Comparison of ENCODE assay signal across 8 cellular contexts in the genomic region with DNA sequence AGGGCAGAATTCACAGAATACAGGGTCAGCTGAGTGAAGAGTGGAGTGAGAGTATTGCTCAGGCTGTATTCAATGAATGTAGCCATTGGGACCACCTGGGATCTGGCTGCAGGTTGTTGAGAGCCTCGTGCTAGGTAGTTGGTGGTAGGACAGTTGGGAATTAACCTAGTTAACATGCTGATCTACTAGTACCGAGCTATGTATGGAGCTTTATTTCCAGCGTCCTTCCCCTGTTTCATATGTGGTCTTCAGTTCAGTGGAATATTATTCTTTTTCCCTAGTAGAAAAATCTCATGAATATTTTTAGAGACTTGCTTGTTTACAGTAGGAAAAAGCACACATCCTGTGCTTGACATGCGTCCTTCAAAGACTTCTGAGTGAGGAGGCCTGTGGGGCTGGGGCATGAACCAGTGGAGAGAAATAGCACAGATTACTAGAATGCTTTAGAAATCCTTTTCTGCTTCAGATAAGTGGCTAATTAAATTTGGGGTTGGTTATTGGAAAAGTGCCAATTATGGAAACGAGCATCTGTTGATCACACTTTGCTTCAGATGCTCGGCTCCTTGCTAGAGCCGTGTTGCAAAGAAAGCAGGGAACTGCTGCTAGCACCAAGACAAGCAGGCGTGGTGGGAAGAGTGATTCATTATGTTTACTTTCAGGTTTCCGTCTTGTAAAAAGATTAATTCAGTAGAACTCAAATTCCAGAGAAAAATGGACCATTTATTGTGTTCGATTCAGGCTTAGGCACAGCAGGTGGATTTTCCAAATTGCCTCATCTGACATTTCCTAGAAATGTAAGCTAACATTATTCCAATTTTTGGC. TPM values are rescaled to one million over a fixed set of nuclear protein-coding genes. Genes with fewer than 3 reads are reported as not detected.
DNase-seq lines count a peak whose midpoint lies in the region; ATAC-seq and TF ChIP-seq lines count a peak whose summit lies in the region.

No MANE protein-coding gene starts in this region.

- H3K27me3 Mint-ChIP-seq in dendritic cell treated with granulocyte-macrophage colony-stimulating factor and Interleukin-4, amounts not matched to agents 40 ng/mL and 50 ng/mL, for 4 days, result no peaks in the 10 kb centered on the region

- no peaks in the 10 kb centered on the region for H3K27me3 ChIP-seq in IMR-90 (ENCODE audit: control insufficient read depth, insufficient read depth, low read length)

- no peak overlapping the region for H3K4me3 Mint-ChIP-seq in dendritic cell treated with granulocyte-macrophage colony-stimulating factor and Interleukin-4, amounts not matched to agents 40 ng/mL and 50 ng/mL, for 4 days

- no peak overlapping the region; the same call in 1 of the 2 replicates for H2BK20ac ChIP-seq in IMR-90 (ENCODE audit: low read depth, low read length)

- H3K36me3 ChIP-seq in IMR-90 (ENCODE audit: control insufficient read depth, insufficient read depth, low read length), result no peaks in the 10 kb centered on the region

- no peak overlapping the region for H4K5ac ChIP-seq in IMR-90 (ENCODE audit: low read depth, low read length)

- no peak for TF ChIP-seq RAD21 in IMR-90 (IDR thresholded peaks at IDR 0.05; ENCODE audit: low read length)

- H3K27ac Mint-ChIP-seq in dendritic cell treated with granulocyte-macrophage colony-stimulating factor and Interleukin-4, amounts not matched to agents 40 ng/mL and 50 ng/mL, for 4 days, result peak overlapping the region; percentile 35

- H3K4ac ChIP-seq in IMR-90 (ENCODE audit: low read depth, low read length), result no peak overlapping the region

- no peak for TF ChIP-seq CTCF in IMR-90 (conservative IDR thresholded peaks at IDR 0.05; ENCODE audit: low read depth, low read length)

- peaks cover 11% of the 10 kb centered on the region for H3K9me3 Mint-ChIP-seq in dendritic cell treated with granulocyte-macrophage colony-stimulating factor and Interleukin-4, amounts not matched to agents 40 ng/mL and 50 ng/mL, for 4 days

- no peaks in the 10 kb centered on the region for H3K36me3 Mint-ChIP-seq in dendritic cell treated with granulocyte-macrophage colony-stimulating factor and Interleukin-4, amounts not matched to agents 40 ng/mL and 50 ng/mL, for 4 days (ENCODE audit: low read depth)

- peak overlapping the region; percentile 10; the same call in 1 of the 3 replicates for H2BK15ac ChIP-seq in IMR-90 (ENCODE audit: low read depth, low read length)

- in situ Hi-C loops in IMR-90 (cut with MboI; ENCODE audit: low sequenced_read_pairs), result no loop called here

- no TSS peak for BruUV-seq in IMR-90 (replicated peaks; lab: Mats Ljungman, UMichigan)

- H3K9ac ChIP-seq in IMR-90 (ENCODE audit: low read depth, low read length), result no peak overlapping the region

- intact Hi-C loops in IMR-90 (cut with micrococcal nuclease), result no loop called here
- intact Hi-C loops in dendritic cell treated with granulocyte-macrophage colony-stimulating factor and Interleukin-4, amounts not matched to agents 40 ng/mL and 50 ng/mL, for 4 days (cut with micrococcal nuclease), result no loop called here

- DNase-seq in AG08396 (ENCODE audit: low spot score), result peak; percentile 62
- peak; percentile 68 for DNase-seq in IMR-90
- DNase-seq in T-helper 22 cell (ENCODE audit: low read depth), result peak; percentile 2
- peak; percentile 52 for DNase-seq in pulmonary artery endothelial cell (ENCODE audit: low read depth, low spot score)
- no peak for DNase-seq in cortex of kidney (lab: John Stamatoyannopoulos, UW)

- no peak overlapping the region for H3K27ac ChIP-seq in IMR-90 (ENCODE audit: insufficient read depth, low read length)

- TF ChIP-seq POLR2A in IMR-90 (IDR thresholded peaks at IDR 0.05; ENCODE audit: low read depth, low read length), result no peak

- POLR2A ChIA-PET in IMR-90 (lab: Charles Lee; ENCODE audit: unreplicated experiment), result interaction anchor here (0.5 kb wide), 1 partner anchor 40 kb away, joined by 3 read pairs; no protein-coding TSS in a partner anchor

- no peak overlapping the region for H2BK120ac ChIP-seq in IMR-90 (ENCODE audit: low read depth, low read length)

- no peak overlapping the region for H3K4me3 ChIP-seq in IMR-90 (ENCODE audit: insufficient read depth, low read depth, low read length)

- H3K14ac ChIP-seq in IMR-90 (replicated peaks; ENCODE audit: low read depth, low read length), result no peak overlapping the region

- H3K9me1 ChIP-seq in IMR-90 (ENCODE audit: insufficient read depth, low read length), result peaks cover 13% of the 10 kb centered on the region

- no peak overlapping the region for H2BK5ac ChIP-seq in IMR-90 (ENCODE audit: low read depth, low read length, poor library complexity, severe bottlenecking)

- ATAC-seq in IMR-90 (ENCODE audit: low read depth) (peak; percentile 62; the same call in 1 of the 2 replicates), GM21737 (IDR thresholded peaks at IDR 0.05; ENCODE audit: unreplicated experiment) (no peak), HG02642 (IDR thresholded peaks at IDR 0.05; ENCODE audit: poor library complexity, unreplicated experiment) (no peak)

- no peak overlapping the region for H4K8ac ChIP-seq in IMR-90 (ENCODE audit: low read depth in 2 of 2, low read length in 2 of 2)

- H3K4me1 ChIP-seq in IMR-90 (ENCODE audit: control insufficient read depth, insufficient read depth, low read length), result peaks cover 2% of the 10 kb centered on the region; the same call in 1 of the 2 replicates

- H3K79me1 ChIP-seq in IMR-90 (ENCODE audit: low read depth in 1 of 2, low read length in 2 of 2), result no peaks in the 10 kb centered on the region

- no peak overlapping the region for H3K4me2 ChIP-seq in IMR-90 (ENCODE audit: low read depth, low read length)

- H3K23ac ChIP-seq in IMR-90 (ENCODE audit: low read depth, low read length), result no peak overlapping the region

- no peak overlapping the region for H2AK5ac ChIP-seq in IMR-90 (ENCODE audit: low read depth, low read length)

- no peak overlapping the region for H2AK9ac ChIP-seq in IMR-90 (replicated peaks; ENCODE audit: low read depth, low read length, poor library complexity)

- no peak overlapping the region for H2AFZ ChIP-seq in IMR-90 (replicated peaks; ENCODE audit: low read length, poor library complexity)

- 60% methylated on average over 1 of the region's 10 CpGs; no CpG with 5 or more reads in 1 of the 2 experiments for WGBS in IMR-90 (ENCODE audit: extremely low coverage in 2 of 2, insufficient read length in 1 of 2), 2 experiments

- no peak overlapping the region for H3K56ac ChIP-seq in IMR-90 (ENCODE audit: extremely low read depth, insufficient read depth, low read length)

- H3K4me1 Mint-ChIP-seq in dendritic cell treated with granulocyte-macrophage colony-stimulating factor and Interleukin-4, amounts not matched to agents 40 ng/mL and 50 ng/mL, for 4 days (ENCODE audit: low read depth), result peaks cover 46% of the 10 kb centered on the region

- CTCF ChIA-PET in IMR-90 (lab: Yijun Ruan, JAX), result no interaction called here

- no peak overlapping the region for H4K91ac ChIP-seq in IMR-90 (ENCODE audit: insufficient read depth, low read depth, low read length)

- no peaks in the 10 kb centered on the region for H3K9me3 ChIP-seq in IMR-90 (ENCODE audit: control insufficient read depth, insufficient read depth, low read length)

- dilution Hi-C loops in IMR-90 (cut with HindIII; ENCODE audit: low sequenced_read_pairs, unreplicated experiment), result no loop called here

- no peaks in the 10 kb centered on the region for H4K20me1 ChIP-seq in IMR-90 (ENCODE audit: insufficient read depth, low read length)

- H3K18ac ChIP-seq in IMR-90 (ENCODE audit: low read depth, low read length), result no peak overlapping the region

TF ChIP-seq in IMR-90, 13 proteins besides CTCF, POLR2A, EP300 and RAD21:
- TF ChIP-seq MXI1 (IDR thresholded peaks at IDR 0.05; ENCODE audit: borderline replicate concordance, low read depth, low read length), result no peak
- TF ChIP-seq, protein P1, sequence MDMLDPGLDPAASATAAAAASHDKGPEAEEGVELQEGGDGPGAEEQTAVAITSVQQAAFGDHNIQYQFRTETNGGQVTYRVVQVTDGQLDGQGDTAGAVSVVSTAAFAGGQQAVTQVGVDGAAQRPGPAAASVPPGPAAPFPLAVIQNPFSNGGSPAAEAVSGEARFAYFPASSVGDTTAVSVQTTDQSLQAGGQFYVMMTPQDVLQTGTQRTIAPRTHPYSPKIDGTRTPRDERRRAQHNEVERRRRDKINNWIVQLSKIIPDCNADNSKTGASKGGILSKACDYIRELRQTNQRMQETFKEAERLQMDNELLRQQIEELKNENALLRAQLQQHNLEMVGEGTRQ (IDR thresholded peaks at IDR 0.05; ENCODE audit: low read depth, low read length), result no peak
- TF ChIP-seq CEBPB (IDR thresholded peaks at IDR 0.05; ENCODE audit: low read depth, low read length), result no peak
- TF ChIP-seq CHD1 (IDR thresholded peaks at IDR 0.05; ENCODE audit: low read depth, low read length), result no peak
- no peak for TF ChIP-seq MAFK (IDR thresholded peaks at IDR 0.05; ENCODE audit: low read depth, low read length)
- TF ChIP-seq RFX5 (IDR thresholded peaks at IDR 0.05; ENCODE audit: low read depth, low read length), result no peak

RNA-seq across cellular contexts. Expression of gene ARF6, which starts 53.6 kb away (rescaled TPM):
- 40.1 and 65.8 TPM in 2 replicates for total RNA-seq in IMR-90 (2012; rRNA removed)
- polyA plus RNA-seq in IMR-90 (2012; rRNA removed), result 28.8 and 32.1 TPM in 2 replicates
- polyA plus RNA-seq in IMR-90 (2012; cell fraction: cytosol; rRNA removed), result 22.1 and 31.2 TPM in 2 replicates
- polyA plus RNA-seq in IMR-90 (2012; cell fraction: nucleus; rRNA removed; ENCODE audit: low replicate concordance), result 16.1 and 17.6 TPM in 2 replicates
- total RNA-seq in pulmonary artery endothelial cell, result 86.0 and 110 TPM in 2 replicates
